28 cellular contexts compared by ENCODE assay signal in genomic region chr12:130911933-130912332, GRCh38.
"Had no signal": no experiment of that assay in that cellular context is flagged by ENCODE, and none has a peak within 500 bp of the region (broad histone marks: within the 10 kb centered on the region; RNA-seq: fewer than 3 reads in every experiment).

No MANE protein-coding gene starts in this region.

- H3K9me3 ChIP-seq: testis, tibial artery, upper lobe of right lung, uterus, vagina had no signal

- H3K4me3 ChIP-seq: stomach, suprapubic skin, testis, thoracic aorta, thyroid gland, tibial artery, tibial nerve, transverse colon, upper lobe of left lung, upper lobe of right lung, uterus, vagina had no signal

- DNase-seq: stimulated activated CD4-positive, alpha-beta T cell treated with anti-CD3 and anti-CD28 coated beads, Interleukin-2, amount 100 ng/mL, for 48 hours; stimulated activated CD4-positive, alpha-beta T cell treated with anti-CD3 and anti-CD28 coated beads, Interleukin-4, amount 100 ng/mL, for 1 hour; stimulated activated CD4-positive, alpha-beta T cell treated with anti-CD3 and anti-CD28 coated beads, Interleukin-4, amount 100 ng/mL, for 24 hours; stimulated activated CD4-positive, alpha-beta T cell treated with anti-CD3 and anti-CD28 coated beads, Interleukin-4, amount 100 ng/mL, for 4 hours; stimulated activated CD8-positive, alpha-beta memory T cell treated with anti-CD3 and anti-CD28 coated beads, Interleukin-4, amount 100 ng/mL, for 48 hours; stimulated activated naive B cell treated with anti-CD40 and anti-IgM and Interleukin-4, amounts not matched to agents 10 μg/mL and 1 μg/mL and 100 μg/mL, for 72 hours; stimulated activated naive CD4-positive, alpha-beta T cell; stimulated activated naive CD4-positive, alpha-beta T cell treated with Interleukin-2 at 50 U/mL for 16 hours; stimulated activated naive CD8-positive, alpha-beta T cell treated with anti-CD3 and anti-CD28 coated beads, Interleukin-15, amount 100 ng/mL, for 72 hours; stimulated activated naive CD8-positive, alpha-beta T cell treated with anti-CD3 and anti-CD28 coated beads, Interleukin-15, Interleukin-2, amounts not matched to agents 100 U/mL and 50 U/mL, for 24 hours; stomach; substantia nigra; testis; thyroid gland; tibial artery; transverse colon; trophoblast cell; upper lobe of left lung; upper lobe of right lung; uterus had no signal

- FAIRE-seq: urothelium cell line had no signal

- H3K36me3 ChIP-seq: stomach, suprapubic skin, thoracic aorta, thyroid gland, tibial artery, tibial nerve, transverse colon, upper lobe of left lung, upper lobe of right lung, uterus, vagina had no signal

- H3K27me3 ChIP-seq: testis, thyroid gland, upper lobe of left lung, upper lobe of right lung, uterus, vagina had no signal

- H3K27ac ChIP-seq: stomach, suprapubic skin, testis, thoracic aorta, thyroid gland, tibial artery, tibial nerve, transverse colon, upper lobe of left lung, upper lobe of right lung, uterus, vagina had no signal

- H3K4me3 Mint-ChIP-seq: stimulated activated memory B cell treated with anti-CD40 and anti-IgM and Interleukin-4, amounts not matched to agents 10 μg/mL and 1 μg/mL and 100 μg/mL, for 72 hours; stimulated activated naive B cell treated with anti-CD40 and anti-IgM and Interleukin-4, amounts not matched to agents 10 μg/mL and 1 μg/mL and 100 μg/mL, for 72 hours; stimulated activated naive CD8-positive, alpha-beta T cell treated with anti-CD3 and anti-CD28 coated beads, Interleukin-15, amount 100 ng/mL, for 72 hours; stimulated activated naive CD8-positive, alpha-beta T cell treated with anti-CD3 and anti-CD28 coated beads, Interleukin-15, Interleukin-2, amounts not matched to agents 100 ng/mL and 50 ng/mL, for 24 hours; type B pancreatic cell had no signal

- H3K36me3 Mint-ChIP-seq: type B pancreatic cell had no signal

- H3K27ac Mint-ChIP-seq: stimulated activated memory B cell treated with anti-CD40 and anti-IgM and Interleukin-4, amounts not matched to agents 10 μg/mL and 1 μg/mL and 100 μg/mL, for 72 hours; stimulated activated naive B cell treated with anti-CD40 and anti-IgM and Interleukin-4, amounts not matched to agents 10 μg/mL and 1 μg/mL and 100 μg/mL, for 72 hours; stimulated activated naive CD8-positive, alpha-beta T cell treated with anti-CD3 and anti-CD28 coated beads, Interleukin-15, amount 100 ng/mL, for 72 hours; stimulated activated naive CD8-positive, alpha-beta T cell treated with anti-CD3 and anti-CD28 coated beads, Interleukin-15, Interleukin-2, amounts not matched to agents 100 ng/mL and 50 ng/mL, for 24 hours; type B pancreatic cell had no signal

- H3K4me1 ChIP-seq: testis, uterus had no signal

- ATAC-seq: stimulated activated memory B cell treated with anti-CD40 and anti-IgM and Interleukin-4, amounts not matched to agents 10 μg/mL and 1 μg/mL and 100 μg/mL, for 72 hours; stimulated activated naive B cell treated with anti-CD40 and anti-IgM and Interleukin-4, amounts not matched to agents 10 μg/mL and 1 μg/mL and 100 μg/mL, for 72 hours; stimulated activated naive CD8-positive, alpha-beta T cell treated with anti-CD3 and anti-CD28 coated beads, Interleukin-15, amount 100 ng/mL, for 72 hours; stimulated activated naive CD8-positive, alpha-beta T cell treated with anti-CD3 and anti-CD28 coated beads, Interleukin-15, Interleukin-2, amounts not matched to agents 100 U/mL and 50 U/mL, for 24 hours; upper lobe of right lung had no signal
